In the genomic region with DNA sequence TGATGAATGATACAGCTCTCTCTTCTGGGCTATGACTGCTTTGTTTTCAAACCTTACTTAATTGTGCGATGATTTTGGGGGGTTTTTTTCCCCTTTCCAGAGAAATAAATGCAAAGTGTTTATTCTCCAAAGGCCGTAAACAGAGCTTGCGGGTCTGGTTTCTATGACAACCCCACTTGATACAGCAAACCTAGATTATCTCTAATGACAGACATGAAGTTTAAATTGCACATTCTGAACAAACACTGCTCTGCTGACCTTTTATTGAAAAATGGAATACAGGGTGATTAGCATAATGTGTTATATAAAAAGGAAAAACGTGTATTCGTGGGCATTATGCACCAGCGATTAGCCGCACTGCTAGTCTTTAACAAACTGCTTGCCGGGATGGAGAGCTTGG, we compare ENCODE assay signal across 13 cellular contexts.
"Had no signal": no experiment of that assay in that cellular context is flagged by ENCODE, and none has a peak within 500 bp of the region (broad histone marks: within the 10 kb centered on the region; RNA-seq: fewer than 3 reads in every experiment).

No MANE protein-coding gene starts in this region.

- H3K27me3 ChIP-seq: gastrocnemius medialis, left lung, thyroid gland had no signal

- H3K9me3 ChIP-seq: gastrocnemius medialis, left lung, thyroid gland had no signal

- ATAC-seq: esophagus mucosa, gastrocnemius medialis had no signal

- H3K4me1 ChIP-seq: left lung had no signal

- H3K36me3 ChIP-seq: gastrocnemius medialis, left lung, thyroid gland, WERI-Rb-1 had no signal

- DNase-seq: activated CD4-positive, alpha-beta memory T cell treated with anti-CD3 and anti-CD28 coated beads for 36 hours; activated T-cell treated with anti-CD3 and anti-CD28 coated beads for 4 hours; effector CD4-positive, alpha-beta T cell; gastrocnemius medialis; left lung; nucleus accumbens; stimulated activated CD4-positive, alpha-beta T cell treated with anti-CD3 and anti-CD28 coated beads, Interleukin-12 subunit alpha, Interleukin-12 subunit beta, amount 100 ng/mL, for 4 hours; stimulated activated CD4-positive, alpha-beta T cell treated with anti-CD3 and anti-CD28 coated beads, Interleukin-1b, Interleukin-23, amount 100 ng/mL, for 48 hours; stimulated activated CD8-positive, alpha-beta memory T cell treated with anti-CD3 and anti-CD28 coated beads, Interleukin-4, amount 100 ng/mL, for 48 hours; stimulated activated naive CD4-positive, alpha-beta T cell; thyroid gland; WERI-Rb-1 had no signal

- H3K27ac ChIP-seq: gastrocnemius medialis, left lung, thyroid gland, WERI-Rb-1 had no signal

- H3K4me3 ChIP-seq: gastrocnemius medialis, left lung, thyroid gland had no signal
